ENCODE assay signal across 10 cellular contexts in the genomic region with DNA sequence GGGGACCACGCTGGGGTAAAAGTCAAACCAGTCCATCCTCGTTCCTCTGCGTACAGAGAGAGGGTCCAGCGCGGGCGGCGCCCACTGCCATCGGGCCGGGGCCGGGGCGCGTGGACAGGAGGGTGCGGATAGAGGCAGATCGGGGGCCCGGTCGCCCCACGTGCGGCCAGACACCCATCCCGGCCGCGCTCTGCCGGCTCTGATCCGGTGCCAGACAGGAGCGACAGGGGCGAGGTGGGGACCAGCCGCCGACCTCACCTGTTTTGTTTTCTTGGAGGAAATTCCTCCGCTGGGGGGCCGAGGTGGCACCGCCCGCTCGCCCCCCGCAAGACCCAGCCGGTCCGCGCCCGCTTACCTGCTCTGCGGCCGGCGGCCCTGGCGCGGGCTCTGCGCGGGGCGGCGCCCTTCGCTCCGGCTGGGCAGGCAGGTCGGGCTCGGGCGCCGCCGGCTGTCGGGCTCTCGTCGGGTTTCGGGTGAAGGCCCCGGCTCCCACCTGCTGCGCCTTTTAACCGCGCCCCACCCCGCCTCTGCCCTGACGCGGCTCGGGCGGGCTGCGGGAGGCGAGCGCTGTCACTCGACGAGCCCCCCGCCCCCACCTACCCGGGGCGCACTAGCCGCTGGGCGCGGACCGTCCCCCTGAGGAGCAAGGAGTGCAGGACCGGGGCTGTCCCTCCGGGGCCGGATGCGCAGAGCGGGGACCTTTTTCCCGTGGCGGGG. TPM values are rescaled to one million over a fixed set of nuclear protein-coding genes. Genes with fewer than 3 reads are reported as not detected.
DNase-seq lines count a peak whose midpoint lies in the region; ATAC-seq and TF ChIP-seq lines count a peak whose summit lies in the region.
"Had no signal": no experiment of that assay in that cellular context is flagged by ENCODE, and none has a peak within 500 bp of the region (broad histone marks: within the 10 kb centered on the region; RNA-seq: fewer than 3 reads in every experiment).

A gene (minus strand): TSS at position 481 of the 717 bp plus-strand sequence. CDS start 8,839 bp downstream, outside the sequence.

- DNase-seq in activated T-cell treated with anti-CD3 and anti-CD28 coated beads, Interleukin-2, amount 50 U/mL, for 1 hour: peak; percentile 42
- DNase-seq in left ventricle myocardium superior: peak; percentile 39
- DNase-seq in spleen: no peak
- DNase-seq in HuH-7.5 (ENCODE audit: low spot score): no peak
- DNase-seq in cerebellar nuclear complex (lab: John Stamatoyannopoulos, UW): no peak

- H3K4me1 ChIP-seq in HEK293 (ENCODE audit: control insufficient read depth, insufficient read depth, low read length) (no peaks in the 10 kb centered on the region), spleen (peaks cover 9 to 29% (median 18%) of the 10 kb centered on the region in 6 donors)

- CTCF ChIA-PET in HEK293 (lab: Yijun Ruan, JAX): no interaction called here

- H3K4me3 ChIP-seq in HEK293 (ENCODE audit: low read depth, low read length) (peak within 1 kb of the TSS; percentile 10), spleen (peak within 1 kb of the TSS in 7 of 8 donors; percentile 23 to 67 (median 39))

- ATAC-seq in left ventricle myocardium superior: peak; percentile 49
- ATAC-seq in HG03457 (IDR thresholded peaks at IDR 0.05; ENCODE audit: unreplicated experiment): no peak
- no peak for ATAC-seq in GM18868 (IDR thresholded peaks at IDR 0.05; ENCODE audit: unreplicated experiment)

- peaks cover 0 to 71% (median 43%) of the 10 kb centered on the region in 7 donors for H3K27me3 ChIP-seq in spleen (replicated peaks in 1 of 7)

- H3K36me3 ChIP-seq in HEK293 (ENCODE audit: control insufficient read depth in 2 of 2, insufficient read depth in 1 of 2, low read length in 2 of 2): no peaks in the 10 kb centered on the region
- H3K36me3 ChIP-seq in spleen: no peaks in the 10 kb centered on the region

- H3K27ac ChIP-seq in HEK293 (ENCODE audit: extremely low read depth, low read depth, low read length) (no peak within 1 kb of the TSS), spleen (peak within 1 kb of the TSS in 1 of 8 donors; percentile 46)

- H3K9me3 ChIP-seq in HEK293 (ENCODE audit: control insufficient read depth, insufficient read depth, low read depth, low read length) (no peaks in the 10 kb centered on the region), spleen (no peaks in the 10 kb centered on the region)

- POLR2A ChIA-PET in HEK293 (lab: Yijun Ruan, JAX): no interaction called here

- intact Hi-C loops in left ventricle myocardium superior (cut with micrococcal nuclease) (no loop called here), spleen (cut with DNase I; ENCODE audit: low total_unique reads) (no loop called here)

- TF ChIP-seq CTCF in HEK293 (tag by site-specific recombination; IDR thresholded peaks at IDR 0.05) (no peak), spleen (IDR thresholded peaks at IDR 0.05 in 8 of 11, conservative IDR thresholded peaks at IDR 0.05 in 3 of 11) (peak in 1 of 11 experiments; percentile 21)

- WGBS in spleen, 5 donors: 1 to 11% (median 2%) methylated on average over 15 to 85 of the region's 85 CpGs

- no peak for TF ChIP-seq POLR2A in spleen (IDR thresholded peaks at IDR 0.05)

TF ChIP-seq in HEK293, 187 proteins besides CTCF, POLR2A, EP300 and RAD21:
- TF ChIP-seq ZNF155 (tag by site-specific recombination; IDR thresholded peaks at IDR 0.05): no peak
- no peak for TF ChIP-seq ZNF394 (tag by site-specific recombination; IDR thresholded peaks at IDR 0.05; ENCODE audit: borderline replicate concordance)
- TF ChIP-seq ZNF660 (tag by site-specific recombination; IDR thresholded peaks at IDR 0.05): no peak
- no peak for TF ChIP-seq ZNF664 (tag by site-specific recombination; IDR thresholded peaks at IDR 0.05)
- no peak for TF ChIP-seq ZNF626 (tag by site-specific recombination; IDR thresholded peaks at IDR 0.05)
- no peak for TF ChIP-seq ZNF239 (tag by site-specific recombination; IDR thresholded peaks at IDR 0.05)
- TF ChIP-seq, protein P1, sequence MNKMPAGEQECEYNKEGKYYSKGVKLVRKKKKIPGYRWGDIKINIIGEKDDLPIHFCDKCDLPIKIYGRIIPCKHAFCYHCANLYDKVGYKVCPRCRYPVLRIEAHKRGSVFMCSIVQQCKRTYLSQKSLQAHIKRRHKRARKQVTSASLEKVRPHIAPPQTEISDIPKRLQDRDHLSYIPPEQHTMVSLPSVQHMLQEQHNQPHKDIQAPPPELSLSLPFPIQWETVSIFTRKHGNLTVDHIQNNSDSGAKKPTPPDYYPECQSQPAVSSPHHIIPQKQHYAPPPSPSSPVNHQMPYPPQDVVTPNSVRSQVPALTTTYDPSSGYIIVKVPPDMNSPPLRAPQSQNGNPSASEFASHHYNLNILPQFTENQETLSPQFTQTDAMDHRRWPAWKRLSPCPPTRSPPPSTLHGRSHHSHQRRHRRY (tag by site-specific recombination; IDR thresholded peaks at IDR 0.05): no peak
- TF ChIP-seq, protein P2, sequence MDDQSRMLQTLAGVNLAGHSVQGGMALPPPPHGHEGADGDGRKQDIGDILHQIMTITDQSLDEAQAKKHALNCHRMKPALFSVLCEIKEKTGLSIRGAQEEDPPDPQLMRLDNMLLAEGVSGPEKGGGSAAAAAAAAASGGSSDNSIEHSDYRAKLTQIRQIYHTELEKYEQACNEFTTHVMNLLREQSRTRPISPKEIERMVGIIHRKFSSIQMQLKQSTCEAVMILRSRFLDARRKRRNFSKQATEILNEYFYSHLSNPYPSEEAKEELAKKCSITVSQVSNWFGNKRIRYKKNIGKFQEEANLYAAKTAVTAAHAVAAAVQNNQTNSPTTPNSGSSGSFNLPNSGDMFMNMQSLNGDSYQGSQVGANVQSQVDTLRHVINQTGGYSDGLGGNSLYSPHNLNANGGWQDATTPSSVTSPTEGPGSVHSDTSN (CRISPR knock-in tag; IDR thresholded peaks at IDR 0.05): no peak
- TF ChIP-seq, protein P3, sequence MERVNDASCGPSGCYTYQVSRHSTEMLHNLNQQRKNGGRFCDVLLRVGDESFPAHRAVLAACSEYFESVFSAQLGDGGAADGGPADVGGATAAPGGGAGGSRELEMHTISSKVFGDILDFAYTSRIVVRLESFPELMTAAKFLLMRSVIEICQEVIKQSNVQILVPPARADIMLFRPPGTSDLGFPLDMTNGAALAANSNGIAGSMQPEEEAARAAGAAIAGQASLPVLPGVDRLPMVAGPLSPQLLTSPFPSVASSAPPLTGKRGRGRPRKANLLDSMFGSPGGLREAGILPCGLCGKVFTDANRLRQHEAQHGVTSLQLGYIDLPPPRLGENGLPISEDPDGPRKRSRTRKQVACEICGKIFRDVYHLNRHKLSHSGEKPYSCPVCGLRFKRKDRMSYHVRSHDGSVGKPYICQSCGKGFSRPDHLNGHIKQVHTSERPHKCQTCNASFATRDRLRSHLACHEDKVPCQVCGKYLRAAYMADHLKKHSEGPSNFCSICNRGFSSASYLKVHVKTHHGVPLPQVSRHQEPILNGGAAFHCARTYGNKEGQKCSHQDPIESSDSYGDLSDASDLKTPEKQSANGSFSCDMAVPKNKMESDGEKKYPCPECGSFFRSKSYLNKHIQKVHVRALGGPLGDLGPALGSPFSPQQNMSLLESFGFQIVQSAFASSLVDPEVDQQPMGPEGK (tag by site-specific recombination; IDR thresholded peaks at IDR 0.05): no peak
- TF ChIP-seq EGR2 (tag by site-specific recombination; IDR thresholded peaks at IDR 0.05; ENCODE audit: low read depth): no peak
- TF ChIP-seq BCL11A (tag by site-specific recombination; IDR thresholded peaks at IDR 0.05; ENCODE audit: low read depth): no peak
- TF ChIP-seq, protein P4, sequence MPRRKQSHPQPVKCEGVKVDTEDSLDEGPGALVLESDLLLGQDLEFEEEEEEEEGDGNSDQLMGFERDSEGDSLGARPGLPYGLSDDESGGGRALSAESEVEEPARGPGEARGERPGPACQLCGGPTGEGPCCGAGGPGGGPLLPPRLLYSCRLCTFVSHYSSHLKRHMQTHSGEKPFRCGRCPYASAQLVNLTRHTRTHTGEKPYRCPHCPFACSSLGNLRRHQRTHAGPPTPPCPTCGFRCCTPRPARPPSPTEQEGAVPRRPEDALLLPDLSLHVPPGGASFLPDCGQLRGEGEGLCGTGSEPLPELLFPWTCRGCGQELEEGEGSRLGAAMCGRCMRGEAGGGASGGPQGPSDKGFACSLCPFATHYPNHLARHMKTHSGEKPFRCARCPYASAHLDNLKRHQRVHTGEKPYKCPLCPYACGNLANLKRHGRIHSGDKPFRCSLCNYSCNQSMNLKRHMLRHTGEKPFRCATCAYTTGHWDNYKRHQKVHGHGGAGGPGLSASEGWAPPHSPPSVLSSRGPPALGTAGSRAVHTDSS (tag by site-specific recombination; IDR thresholded peaks at IDR 0.05): no peak
- TF ChIP-seq, protein P5, sequence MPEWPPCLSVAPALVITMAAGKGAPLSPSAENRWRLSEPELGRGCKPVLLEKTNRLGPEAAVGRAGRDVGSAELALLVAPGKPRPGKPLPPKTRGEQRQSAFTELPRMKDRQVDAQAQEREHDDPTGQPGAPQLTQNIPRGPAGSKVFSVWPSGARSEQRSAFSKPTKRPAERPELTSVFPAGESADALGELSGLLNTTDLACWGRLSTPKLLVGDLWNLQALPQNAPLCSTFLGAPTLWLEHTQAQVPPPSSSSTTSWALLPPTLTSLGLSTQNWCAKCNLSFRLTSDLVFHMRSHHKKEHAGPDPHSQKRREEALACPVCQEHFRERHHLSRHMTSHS (tag by site-specific recombination; IDR thresholded peaks at IDR 0.05): no peak

RNA-seq across cellular contexts. Expression of the gene that starts here (rescaled TPM):
- total RNA-seq in left ventricle myocardium superior (not detected), spleen (1 to 10 TPM in 2 of 7 donors, under 1 TPM in 2, not detected in 3; 0.28 to 2.5 (median 0.78) TPM)
- polyA plus RNA-seq in spleen: under 1 TPM; 0.17 to 0.30 (median 0.22) TPM
- total RNA-seq: fibroblast of villous mesenchyme, HT1080 had no signal

Comparison
In these comparisons a context has a peak if more than half of its experiments do, and no peak if none do; other contexts are left out.
1. Peak in DNase-seq and ATAC-seq in left ventricle myocardium superior; RNA of the gene not detected or under 1 TPM.